Comparison of ENCODE assay signal across 8 cellular contexts in the genomic region with DNA sequence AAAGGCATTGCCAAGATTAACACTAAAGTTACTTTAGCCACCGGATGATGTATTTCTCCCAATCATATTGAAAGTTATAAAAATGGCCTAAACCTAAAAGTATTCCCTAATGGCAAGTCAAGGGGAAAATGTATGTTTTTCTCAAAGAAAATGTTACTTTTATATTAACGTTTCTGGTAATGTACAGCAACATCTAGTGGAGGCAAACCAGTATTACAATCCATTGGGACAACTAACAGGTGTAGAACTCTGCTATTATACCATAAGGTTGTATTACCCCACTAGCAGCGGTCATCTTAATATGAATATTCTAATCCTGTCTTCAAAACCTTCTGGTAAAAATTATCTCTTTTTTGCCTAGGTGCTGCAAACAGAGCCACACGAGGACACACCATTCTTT.
A peak's percentile ranks its signal among the peaks of the same experiment; 100 is the strongest.
DNase-seq lines count a peak whose midpoint lies in the region; ATAC-seq and TF ChIP-seq lines count a peak whose summit lies in the region.

No MANE protein-coding gene starts in this region.

- no peaks in the 10 kb centered on the region for H3K36me3 ChIP-seq in heart left ventricle
- no peaks in the 10 kb centered on the region for H3K36me3 ChIP-seq in spleen

- DNase-seq in NCI-H82 (lab: John Stamatoyannopoulos, UW) (peak; percentile 48), NCI-H82 treated with DMSO at 0.1 percent for 48 hours (lab: John Stamatoyannopoulos, UW; ENCODE audit: unreplicated experiment) (no peak), SK-N-DZ (ENCODE audit: low spot score) (peak; percentile 29), heart left ventricle (no peak), spleen (no peak), NCI-H128 (lab: John Stamatoyannopoulos, UW; ENCODE audit: unreplicated experiment) (no peak)
- DNase-seq in activated CD4-positive, CD25-positive, alpha-beta regulatory T cell (lab: John Stamatoyannopoulos, UW) = no peak

- H3K27me3 ChIP-seq in heart left ventricle (no peaks in the 10 kb centered on the region), spleen (replicated peaks in 1 of 7) (no peaks in the 10 kb centered on the region)

- intact Hi-C loops in heart left ventricle (cut with DNase I) = loop anchor here in 8 of 10 donors (2.0 to 10.0 kb wide), 6 partner anchors 133 to 496 kb away; no protein-coding TSS in a partner anchor
- intact Hi-C loops in spleen (cut with DNase I; ENCODE audit: low total_unique reads) = loop anchor here (5.0 kb wide), 1 partner anchor 216 kb away; no protein-coding TSS in a partner anchor

- 17 to 31% (median 24%) methylated on average over 4 of the region's 4 CpGs for WGBS in heart left ventricle, 4 donors
- WGBS in spleen, 5 donors = 24 to 32% (median 27%) methylated on average over 4 of the region's 4 CpGs

- H3K4me3 ChIP-seq in heart left ventricle = no peak overlapping the region
- no peak overlapping the region for H3K4me3 ChIP-seq in spleen

- H3K27ac ChIP-seq in heart left ventricle = no peak overlapping the region
- H3K27ac ChIP-seq in spleen = no peak overlapping the region

- ATAC-seq in heart left ventricle (peak in 1 of 4 donors; percentile 43), HG03521 (IDR thresholded peaks at IDR 0.05; ENCODE audit: unreplicated experiment) (no peak)

- TF ChIP-seq POLR2A in heart left ventricle (IDR thresholded peaks at IDR 0.05) (no peak), spleen (IDR thresholded peaks at IDR 0.05) (no peak)

- TF ChIP-seq CTCF in heart left ventricle (IDR thresholded peaks at IDR 0.05) (peak; percentile 55 to 75 (median 67)), spleen (IDR thresholded peaks at IDR 0.05 in 8 of 11, conservative IDR thresholded peaks at IDR 0.05 in 3 of 11) (peak; percentile 7 to 76 (median 64))

- H3K9me3 ChIP-seq in heart left ventricle = no peaks in the 10 kb centered on the region
- H3K9me3 ChIP-seq in spleen = no peaks in the 10 kb centered on the region

- peaks cover 0 to 6% (median 0%) of the 10 kb centered on the region in 12 donors for H3K4me1 ChIP-seq in heart left ventricle
- no peaks in the 10 kb centered on the region for H3K4me1 ChIP-seq in spleen

Comparison
In these comparisons a context has a peak if more than half of its experiments do, and no peak if none do; other contexts are left out.
1. DNase-seq: peak in NCI-H82 (single experiment) and SK-N-DZ (single experiment); none in NCI-H82 treated with DMSO at 0.1 percent for 48 hours (single experiment), heart left ventricle (0 of 5), spleen (single experiment), activated CD4-positive, CD25-positive, alpha-beta regulatory T cell (0 of 4) and NCI-H128 (single experiment).